Comparison of ENCODE assay signal across 1 cellular context in the genomic region with DNA sequence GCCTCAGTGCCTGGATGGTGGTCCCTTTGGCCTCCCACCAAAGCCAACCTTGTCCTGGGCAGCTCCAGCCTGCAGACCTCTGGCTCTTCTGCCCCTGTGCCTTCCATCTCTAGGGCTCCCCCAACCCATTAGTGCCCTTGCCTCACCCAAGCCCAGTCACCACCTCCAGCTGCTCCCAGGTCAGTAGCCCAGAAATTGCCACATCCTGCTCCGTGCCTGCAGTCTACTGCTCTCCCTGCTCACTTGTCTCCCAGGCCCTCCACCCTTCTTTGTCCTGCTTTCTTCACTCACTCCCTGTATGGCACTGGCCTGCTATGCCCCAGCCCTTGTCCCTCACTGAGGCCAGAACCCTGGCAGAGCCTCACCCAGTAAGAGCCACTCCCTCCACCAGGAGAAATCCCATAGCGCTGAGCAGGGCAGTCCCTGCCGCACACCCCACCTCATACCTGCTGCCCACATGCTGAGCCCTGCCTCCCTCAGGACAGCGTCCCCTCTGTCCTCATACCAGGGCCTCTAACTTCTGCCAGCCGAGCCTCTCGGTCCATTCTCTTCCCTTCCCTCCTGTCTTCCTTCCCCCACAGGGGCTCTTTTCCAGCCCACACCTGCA.
TF ChIP-seq lines count a peak whose summit lies in the region.

No MANE protein-coding gene starts in this region.

TF ChIP-seq in SK-N-SH, 30 proteins besides CTCF, POLR2A, EP300 and RAD21 (continued from another document):
- TF ChIP-seq POLR2AphosphoS5 (IDR thresholded peaks at IDR 0.05; ENCODE audit: low read depth, low read length) (no peak), JUND (IDR thresholded peaks at IDR 0.05) (no peak), YY1 (IDR thresholded peaks at IDR 0.05; ENCODE audit: low read depth) (no peak), RFX5 (IDR thresholded peaks at IDR 0.05; ENCODE audit: low read length) (no peak), SMC3 (IDR thresholded peaks at IDR 0.05; ENCODE audit: low read depth, low read length) (no peak), TAF1 (IDR thresholded peaks at IDR 0.05; ENCODE audit: borderline replicate concordance, low read depth, low read length) (no peak), RXRA (IDR thresholded peaks at IDR 0.05; ENCODE audit: borderline replicate concordance, low read depth) (no peak)
- TF ChIP-seq, protein P1, sequence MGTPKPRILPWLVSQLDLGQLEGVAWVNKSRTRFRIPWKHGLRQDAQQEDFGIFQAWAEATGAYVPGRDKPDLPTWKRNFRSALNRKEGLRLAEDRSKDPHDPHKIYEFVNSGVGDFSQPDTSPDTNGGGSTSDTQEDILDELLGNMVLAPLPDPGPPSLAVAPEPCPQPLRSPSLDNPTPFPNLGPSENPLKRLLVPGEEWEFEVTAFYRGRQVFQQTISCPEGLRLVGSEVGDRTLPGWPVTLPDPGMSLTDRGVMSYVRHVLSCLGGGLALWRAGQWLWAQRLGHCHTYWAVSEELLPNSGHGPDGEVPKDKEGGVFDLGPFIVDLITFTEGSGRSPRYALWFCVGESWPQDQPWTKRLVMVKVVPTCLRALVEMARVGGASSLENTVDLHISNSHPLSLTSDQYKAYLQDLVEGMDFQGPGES (IDR thresholded peaks at IDR 0.05; ENCODE audit: low read depth, low read length), result no peak
- TF ChIP-seq, protein P2, sequence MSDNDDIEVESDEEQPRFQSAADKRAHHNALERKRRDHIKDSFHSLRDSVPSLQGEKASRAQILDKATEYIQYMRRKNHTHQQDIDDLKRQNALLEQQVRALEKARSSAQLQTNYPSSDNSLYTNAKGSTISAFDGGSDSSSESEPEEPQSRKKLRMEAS (IDR thresholded peaks at IDR 0.05; ENCODE audit: low read depth), result no peak
- TF ChIP-seq, protein P3, sequence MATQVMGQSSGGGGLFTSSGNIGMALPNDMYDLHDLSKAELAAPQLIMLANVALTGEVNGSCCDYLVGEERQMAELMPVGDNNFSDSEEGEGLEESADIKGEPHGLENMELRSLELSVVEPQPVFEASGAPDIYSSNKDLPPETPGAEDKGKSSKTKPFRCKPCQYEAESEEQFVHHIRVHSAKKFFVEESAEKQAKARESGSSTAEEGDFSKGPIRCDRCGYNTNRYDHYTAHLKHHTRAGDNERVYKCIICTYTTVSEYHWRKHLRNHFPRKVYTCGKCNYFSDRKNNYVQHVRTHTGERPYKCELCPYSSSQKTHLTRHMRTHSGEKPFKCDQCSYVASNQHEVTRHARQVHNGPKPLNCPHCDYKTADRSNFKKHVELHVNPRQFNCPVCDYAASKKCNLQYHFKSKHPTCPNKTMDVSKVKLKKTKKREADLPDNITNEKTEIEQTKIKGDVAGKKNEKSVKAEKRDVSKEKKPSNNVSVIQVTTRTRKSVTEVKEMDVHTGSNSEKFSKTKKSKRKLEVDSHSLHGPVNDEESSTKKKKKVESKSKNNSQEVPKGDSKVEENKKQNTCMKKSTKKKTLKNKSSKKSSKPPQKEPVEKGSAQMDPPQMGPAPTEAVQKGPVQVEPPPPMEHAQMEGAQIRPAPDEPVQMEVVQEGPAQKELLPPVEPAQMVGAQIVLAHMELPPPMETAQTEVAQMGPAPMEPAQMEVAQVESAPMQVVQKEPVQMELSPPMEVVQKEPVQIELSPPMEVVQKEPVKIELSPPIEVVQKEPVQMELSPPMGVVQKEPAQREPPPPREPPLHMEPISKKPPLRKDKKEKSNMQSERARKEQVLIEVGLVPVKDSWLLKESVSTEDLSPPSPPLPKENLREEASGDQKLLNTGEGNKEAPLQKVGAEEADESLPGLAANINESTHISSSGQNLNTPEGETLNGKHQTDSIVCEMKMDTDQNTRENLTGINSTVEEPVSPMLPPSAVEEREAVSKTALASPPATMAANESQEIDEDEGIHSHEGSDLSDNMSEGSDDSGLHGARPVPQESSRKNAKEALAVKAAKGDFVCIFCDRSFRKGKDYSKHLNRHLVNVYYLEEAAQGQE (IDR thresholded peaks at IDR 0.05; ENCODE audit: low read depth, low read length), result no peak
- TF ChIP-seq, protein P4, sequence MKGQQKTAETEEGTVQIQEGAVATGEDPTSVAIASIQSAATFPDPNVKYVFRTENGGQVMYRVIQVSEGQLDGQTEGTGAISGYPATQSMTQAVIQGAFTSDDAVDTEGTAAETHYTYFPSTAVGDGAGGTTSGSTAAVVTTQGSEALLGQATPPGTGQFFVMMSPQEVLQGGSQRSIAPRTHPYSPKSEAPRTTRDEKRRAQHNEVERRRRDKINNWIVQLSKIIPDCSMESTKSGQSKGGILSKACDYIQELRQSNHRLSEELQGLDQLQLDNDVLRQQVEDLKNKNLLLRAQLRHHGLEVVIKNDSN (IDR thresholded peaks at IDR 0.05; ENCODE audit: borderline replicate concordance, low read depth), result no peak
TF ChIP-seq in SK-N-SH: peak in this region for 0.
